In genomic region chr16:9124444-9124843, GRCh38 we compare ENCODE assay signal across 2 cellular contexts.
TF ChIP-seq lines count a peak whose summit lies in the region.

No MANE protein-coding gene starts in this region.

TF ChIP-seq in HCT116, 20 proteins besides CTCF, POLR2A, EP300 and RAD21:
- TF ChIP-seq TCF7L2 (IDR thresholded peaks at IDR 0.05; ENCODE audit: borderline replicate concordance, extremely low read depth, insufficient read depth, insufficient read length), result no peak
- TF ChIP-seq FOSL1 (IDR thresholded peaks at IDR 0.05; ENCODE audit: low read depth), result no peak
- no peak for TF ChIP-seq ZBTB33 (IDR thresholded peaks at IDR 0.05; ENCODE audit: extremely low read depth, insufficient replicate concordance, low read length)

TF ChIP-seq in K562, 482 proteins besides CTCF, POLR2A, EP300 and RAD21:
- TF ChIP-seq KLF13 (tag; IDR thresholded peaks at IDR 0.05; ENCODE audit: borderline replicate concordance, low read depth), result no peak
- no peak for TF ChIP-seq IFI16 (CRISPR knock-in tag; IDR thresholded peaks at IDR 0.05)
- no peak for TF ChIP-seq ZNF184 (CRISPR knock-in tag; IDR thresholded peaks at IDR 0.05)
- TF ChIP-seq MEIS2 (IDR thresholded peaks at IDR 0.05; ENCODE audit: partially characterized antibody), result no peak
- no peak for TF ChIP-seq NFE2L1 (tag; IDR thresholded peaks at IDR 0.05; ENCODE audit: borderline replicate concordance, low read depth)
- TF ChIP-seq POU5F1 (IDR thresholded peaks at IDR 0.05; ENCODE audit: borderline replicate concordance, low read depth, low read length, partially characterized antibody), result no peak
- no peak for TF ChIP-seq SMARCA4 (IDR thresholded peaks at IDR 0.05)
- no peak for TF ChIP-seq ESRRB (CRISPR knock-in tag; IDR thresholded peaks at IDR 0.05; ENCODE audit: borderline replicate concordance)
- TF ChIP-seq ZBTB2 (IDR thresholded peaks at IDR 0.05), result no peak
- no peak for TF ChIP-seq ARID4B (CRISPR knock-in tag; IDR thresholded peaks at IDR 0.05)
- TF ChIP-seq ZNF584 (CRISPR knock-in tag; IDR thresholded peaks at IDR 0.05; ENCODE audit: low read depth), result no peak
- TF ChIP-seq ZNF274 (IDR thresholded peaks at IDR 0.05; ENCODE audit: borderline replicate concordance, low read depth, low read length), result no peak
- no peak for TF ChIP-seq FOXO4 (CRISPR knock-in tag; IDR thresholded peaks at IDR 0.05)
- no peak for TF ChIP-seq NCOR1 (IDR thresholded peaks at IDR 0.05)
- no peak for TF ChIP-seq ZNF695 (CRISPR knock-in tag; IDR thresholded peaks at IDR 0.05)
- TF ChIP-seq NFIX (CRISPR knock-in tag; IDR thresholded peaks at IDR 0.05; ENCODE audit: low read depth), result no peak
- no peak for TF ChIP-seq MBD1 (CRISPR knock-in tag; IDR thresholded peaks at IDR 0.05)
- no peak for TF ChIP-seq NR3C1 (CRISPR knock-in tag; IDR thresholded peaks at IDR 0.05)
- TF ChIP-seq MTA2 (IDR thresholded peaks at IDR 0.05; ENCODE audit: low read depth), result no peak
